In genomic region chr12:120692524-120693033, GRCh38 we compare ENCODE assay signal across 1 cellular context.
TF ChIP-seq lines count a peak whose summit lies in the region.

No MANE protein-coding gene starts in this region.

TF ChIP-seq in SK-N-SH, 30 proteins besides CTCF, POLR2A, EP300 and RAD21 (continued from another document):
- TF ChIP-seq USF1 (IDR thresholded peaks at IDR 0.05; ENCODE audit: borderline replicate concordance, low read depth) (no peak), TCF12 (IDR thresholded peaks at IDR 0.05) (peak; percentile 27; the same call in 1 of the 2 replicates)
